26 cellular contexts compared by ENCODE assay signal in the genomic region with DNA sequence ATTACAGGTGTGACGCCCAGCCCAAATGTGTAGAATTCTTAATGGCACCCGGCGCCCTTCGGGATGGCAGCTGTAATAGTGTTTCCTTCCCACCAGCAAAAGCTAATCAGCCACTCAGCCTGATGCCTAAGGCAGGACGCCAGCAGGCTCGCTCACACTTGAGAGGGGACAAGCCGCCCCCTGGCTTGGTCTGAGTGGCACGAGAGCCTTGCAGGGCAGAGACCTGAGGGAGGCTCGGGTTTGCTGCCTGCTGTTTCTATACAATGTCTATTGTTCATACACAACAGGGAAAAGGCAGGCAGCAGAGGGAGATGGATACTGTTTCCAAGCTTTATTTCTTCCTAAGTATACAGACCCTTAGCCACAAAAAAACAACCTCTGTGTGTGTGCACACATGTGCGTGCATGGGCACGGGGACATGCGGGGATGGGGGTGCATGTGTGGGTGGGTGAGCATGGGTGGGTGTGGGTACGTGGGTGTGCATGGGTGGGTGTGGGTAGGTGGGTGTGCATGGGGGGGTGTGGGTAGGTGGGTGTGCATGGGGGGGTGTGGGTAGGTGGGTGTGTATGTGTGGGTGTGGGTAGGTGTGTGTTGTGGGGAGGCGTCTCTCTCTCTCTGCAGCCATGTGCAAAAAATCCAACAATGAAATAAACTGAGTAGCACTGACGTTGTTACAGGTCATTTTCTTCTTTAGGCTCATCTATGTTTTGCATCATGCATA. TPM values are rescaled to one million over a fixed set of nuclear protein-coding genes. Genes with fewer than 3 reads are reported as not detected.
DNase-seq lines count a peak whose midpoint lies in the region; ATAC-seq, FAIRE-seq and TF ChIP-seq lines count a peak whose summit lies in the region.
"Had no signal": no experiment of that assay in that cellular context is flagged by ENCODE, and none has a peak within 500 bp of the region (broad histone marks: within the 10 kb centered on the region; RNA-seq: fewer than 3 reads in every experiment).

No MANE protein-coding gene starts in this region.

- H2BK20ac ChIP-seq in H1 (ENCODE audit: low read length), result no peak overlapping the region

- WGBS in H1 (ENCODE audit: extremely low coverage in 1 of 2, insufficient coverage in 1 of 2, insufficient read length in 1 of 2, insufficient replicate concordance in 2 of 2, low coverage in 1 of 2, low lambda C conversion rate in 2 of 2, missing lambda C conversion rate in 1 of 2), 2 experiments, result 83% methylated on average over 14 of the region's 15 CpGs; no CpG with 5 or more reads in 1 of the 2 experiments
- 61 to 77% methylated on average over 15 of the region's 15 CpGs for WGBS in sigmoid colon, 2 donors

- no peak for TF ChIP-seq RAD21 in H1 (IDR thresholded peaks at IDR 0.05 in 1 of 2, conservative IDR thresholded peaks at IDR 0.05 in 1 of 2; ENCODE audit: low read depth in 2 of 2, low read length in 2 of 2)

- H3K79me1 ChIP-seq in H1 (ENCODE audit: low read depth, low read length), result no peaks in the 10 kb centered on the region

- TF ChIP-seq CTCF in H1 (IDR thresholded peaks at IDR 0.05; ENCODE audit: control extremely low read depth in 1 of 3, insufficient read depth in 1 of 3, low read depth in 1 of 3, low read length in 3 of 3) (no peak), osteoblast (IDR thresholded peaks at IDR 0.05; ENCODE audit: extremely low read depth, low read depth, low read length) (no peak), sigmoid colon (IDR thresholded peaks at IDR 0.05) (no peak), WERI-Rb-1 (IDR thresholded peaks at IDR 0.05; ENCODE audit: low read depth, low read length) (no peak)

- no peak overlapping the region for H3K9ac ChIP-seq in H1 (replicated peaks in 1 of 4; ENCODE audit: extremely low read depth in 1 of 4, low read depth in 3 of 4, low read length in 3 of 4)

- no peak overlapping the region for H2BK15ac ChIP-seq in H1 (ENCODE audit: low read length)

- no peak overlapping the region for H3K23ac ChIP-seq in H1 (ENCODE audit: insufficient read length)

- TF ChIP-seq POLR2A in H1 (IDR thresholded peaks at IDR 0.05; ENCODE audit: control extremely low read depth in 1 of 2, low read depth in 2 of 2, low read length in 2 of 2), result no peak
- TF ChIP-seq POLR2A in sigmoid colon (IDR thresholded peaks at IDR 0.05), result no peak

- H3K4me3 ChIP-seq in H1 (ENCODE audit: extremely low read depth in 1 of 4, insufficient read depth in 2 of 4, low read depth in 3 of 4, low read length in 4 of 4) (no peak overlapping the region), osteoblast (ENCODE audit: insufficient read depth, low read length) (no peak overlapping the region), sigmoid colon (no peak overlapping the region), WERI-Rb-1 (ENCODE audit: low read depth, low read length) (no peak overlapping the region)
- H3K4me3 ChIP-seq: left lung, Peyer's patch, testis had no signal

- H3K4me2 ChIP-seq in H1 (ENCODE audit: insufficient read depth in 1 of 2, low read depth in 2 of 2, low read length in 2 of 2), result peak overlapping the region; percentile 11 to 16; a peak in 1 of 4 replicates
- H3K4me2 ChIP-seq in osteoblast (ENCODE audit: insufficient read depth, low read length), result no peak overlapping the region

- H4K20me1 ChIP-seq in H1 (replicated peaks in 1 of 2; ENCODE audit: control insufficient read depth in 1 of 2, insufficient read depth in 2 of 2, low read length in 2 of 2) (no peaks in the 10 kb centered on the region), osteoblast (ENCODE audit: insufficient read depth, low read length) (no peaks in the 10 kb centered on the region)

- FAIRE-seq in H1 (lab: Jason Lieb, UNC), result no peak

- H3K23me2 ChIP-seq in H1 (ENCODE audit: low read depth, low read length), result no peaks in the 10 kb centered on the region; the same call in 1 of the 2 replicates

- H3K27ac ChIP-seq in H1 (ENCODE audit: low read depth, low read length) (no peak overlapping the region), osteoblast (ENCODE audit: low read depth, low read length) (no peak overlapping the region), sigmoid colon (no peak overlapping the region), WERI-Rb-1 (no peak overlapping the region)
- H3K27ac ChIP-seq: 22Rv1, left lung, Peyer's patch, testis had no signal

- H2AFZ ChIP-seq in H1 (ENCODE audit: low read length) (no peak overlapping the region), osteoblast (ENCODE audit: low read length) (no peak overlapping the region)

- H3K14ac ChIP-seq in H1 (ENCODE audit: insufficient read length), result no peak overlapping the region

- H3K9me3 ChIP-seq in H1 (ENCODE audit: insufficient read depth in 2 of 2, low read depth in 1 of 2, low read length in 1 of 2) (peaks cover 5 to 6% of the 10 kb centered on the region in 2 experiments; a peak in 1 of 4 replicates), osteoblast (ENCODE audit: low read depth, low read length) (peaks cover 9% of the 10 kb centered on the region), sigmoid colon (peaks cover 0 to 8% (median 0%) of the 10 kb centered on the region in 4 donors), WERI-Rb-1 (ENCODE audit: severe bottlenecking) (no peaks in the 10 kb centered on the region)
- H3K9me3 ChIP-seq: Peyer's patch, testis had no signal

- H3K79me2 ChIP-seq in H1 (ENCODE audit: control insufficient read depth in 1 of 2, insufficient read depth in 2 of 2, low read length in 2 of 2), result no peaks in the 10 kb centered on the region
- no peaks in the 10 kb centered on the region for H3K79me2 ChIP-seq in osteoblast (ENCODE audit: insufficient read depth, low read length)

- H3K56ac ChIP-seq in H1 (replicated peaks; ENCODE audit: insufficient read length, low read depth, low read length), result no peak overlapping the region

- TF ChIP-seq EP300 in H1 (IDR thresholded peaks at IDR 0.05; ENCODE audit: borderline replicate concordance in 1 of 2, low read depth in 2 of 2, low read length in 2 of 2), result no peak
- TF ChIP-seq EP300 in sigmoid colon (IDR thresholded peaks at IDR 0.05), result no peak

- POLR2A ChIA-PET in H1 (lab: Charles Lee; ENCODE audit: partially characterized antibody), result no interaction called here

- no peak overlapping the region for H2AK5ac ChIP-seq in H1 (ENCODE audit: low read depth, low read length)

- H2BK12ac ChIP-seq in H1 (ENCODE audit: low read depth, low read length), result no peak overlapping the region

- H3K4me1 ChIP-seq in H1 (replicated peaks in 1 of 4; ENCODE audit: control insufficient read depth in 3 of 4, insufficient read depth in 4 of 4, low read length in 3 of 4) (peaks cover 0 to 8% (median 0%) of the 10 kb centered on the region in 4 experiments; a peak in 2 of 7 replicates), osteoblast (ENCODE audit: insufficient read depth, low read length) (no peaks in the 10 kb centered on the region), sigmoid colon (no peaks in the 10 kb centered on the region)
- H3K4me1 ChIP-seq: left lung, Peyer's patch, testis had no signal

- no peak for ATAC-seq in sciatic nerve
- ATAC-seq: activated naive CD8-positive, alpha-beta T cell treated with anti-CD3 and anti-CD28 coated beads, Interleukin-2, amount 50 U/mL, for 24 hours; HCT116; left lung had no signal

- H4K91ac ChIP-seq in H1 (replicated peaks; ENCODE audit: insufficient read length, low read length), result no peak overlapping the region

- no peak overlapping the region for H2BK120ac ChIP-seq in H1 (replicated peaks; ENCODE audit: low read depth, low read length)

- no peak overlapping the region for H4K8ac ChIP-seq in H1 (ENCODE audit: extremely low read depth, insufficient read depth, low read length)

- H2BK5ac ChIP-seq in H1 (ENCODE audit: low read depth, low read length), result no peak overlapping the region

- DNase-seq in DMS79 treated with DMSO at 0.1 percent for 48 hours (lab: John Stamatoyannopoulos, UW), result peak; percentile 7
- DNase-seq in DMS79 (lab: John Stamatoyannopoulos, UW), result no peak
- peak; percentile 47 for DNase-seq in NCI-H2107 (lab: John Stamatoyannopoulos, UW)
- no peak for DNase-seq in H1 (ENCODE audit: low read depth in 1 of 2, low spot score in 2 of 2)
- DNase-seq in osteoblast (ENCODE audit: insufficient read length, low spot score, missing footprints), result peak; percentile 75
- DNase-seq in sigmoid colon, result no peak
- DNase-seq in sciatic nerve (ENCODE audit: low spot score), result no peak
- no peak for DNase-seq in WERI-Rb-1
- DNase-seq: activated CD4-positive, alpha-beta T cell treated with anti-CD3 and anti-CD28 coated beads, Interleukin-2, amount 50 U/mL, for 4 hours; activated CD8-positive, alpha-beta memory T cell treated with anti-CD3 and anti-CD28 coated beads, Interleukin-2, amount 50 U/mL, for 4 hours; activated effector memory CD4-positive, alpha-beta T cell treated with Interleukin-2 at 50 U/mL for 16 hours; activated naive CD8-positive, alpha-beta T cell treated with anti-CD3 and anti-CD28 coated beads, Interleukin-2, amount 50 U/mL, for 24 hours; CD4-positive, alpha-beta T cell; immature natural killer cell; Karpas-422; Peyer's patch; stimulated activated CD4-positive, alpha-beta T cell treated with anti-CD3 and anti-CD28 coated beads, Interleukin-2, amount 100 ng/mL, for 24 hours; testis had no signal

- no peak overlapping the region; the same call in 1 of the 2 replicates for H3K18ac ChIP-seq in H1 (ENCODE audit: extremely low read depth, low read length)

- H3K4ac ChIP-seq in H1 (replicated peaks; ENCODE audit: insufficient read length, low read depth, low read length), result no peak overlapping the region

- H3K27me3 ChIP-seq in H1 (replicated peaks in 1 of 4; ENCODE audit: control insufficient read depth in 3 of 4, extremely low read depth in 1 of 4, insufficient read depth in 3 of 4, low read length in 3 of 4) (0 out of 7 replicates have a peak, but pooled peaks cover 0 to 2% (median 0%) of the 10 kb centered on the region in 4 experiments), osteoblast (ENCODE audit: insufficient read depth, low read length) (peaks cover 10% of the 10 kb centered on the region), sigmoid colon (peaks cover 0 to 10% (median 0%) of the 10 kb centered on the region in 3 donors), WERI-Rb-1 (ENCODE audit: insufficient read depth, low read depth, severe bottlenecking) (no peaks in the 10 kb centered on the region)
- H3K27me3 ChIP-seq: Peyer's patch, testis had no signal

- no peaks in the 10 kb centered on the region for H3K36me3 ChIP-seq in H1 (ENCODE audit: control insufficient read depth in 2 of 4, insufficient read depth in 4 of 4, low read length in 3 of 4)
- H3K36me3 ChIP-seq in osteoblast (ENCODE audit: insufficient read depth, low read length), result no peaks in the 10 kb centered on the region
- H3K36me3 ChIP-seq in sigmoid colon, result no peaks in the 10 kb centered on the region
- no peaks in the 10 kb centered on the region for H3K36me3 ChIP-seq in WERI-Rb-1
- H3K36me3 ChIP-seq: left lung, Peyer's patch had no signal

- no peak overlapping the region for H4K5ac ChIP-seq in H1 (ENCODE audit: insufficient read length, low read depth, low read length)

- CTCF ChIA-PET in H1 (lab: Charles Lee; ENCODE audit: partially characterized antibody), result interaction anchor here (0.6 to 2.0 kb wide), 5 partner anchors 9 to 141 kb away, joined by 3 to 9 read pairs (median 4); no protein-coding TSS in a partner anchor

- intact Hi-C loops in sigmoid colon (cut with DNase I) (no loop called here), sciatic nerve (cut with DNase I) (no loop called here)

RNA-seq across cellular contexts. Expression of a gene that starts 10.0 kb away (rescaled TPM):
- not detected in 2 replicates for total RNA-seq in H1 (2021; fragmentation: NEBNext Ultra II Directional; extraction: Animal tissue kit (Norgen Biotek cat#: 25700))
- 0.08 TPM in 1 of 2 replicates, not detected in the other for polyA plus RNA-seq in H1 (2011; rRNA removed)
- not detected for polyA plus RNA-seq in H1 (2011; cell fraction: cytosol; rRNA removed)
- not detected for polyA plus RNA-seq in H1 (2011; cell fraction: nucleus; rRNA removed)
- polyA plus RNA-seq in H1 (2012, experiment 1 of 2), result not detected in 4 replicates
- not detected for polyA plus RNA-seq in H1 (2012, experiment 2 of 2)
- not detected for polyA plus RNA-seq in H1 (2013, experiment 1 of 2)
- 0.15 TPM for polyA plus RNA-seq in H1 (2013, experiment 2 of 2)
- polyA minus RNA-seq in H1 (2011; rRNA and poly(A)+ RNA removed), result not detected in 2 replicates
- not detected for polyA minus RNA-seq in H1 (2011; cell fraction: cytosol; rRNA and poly(A)+ RNA removed)
- polyA minus RNA-seq in H1 (2011; cell fraction: nucleus; rRNA and poly(A)+ RNA removed), result not detected
- not detected in 2 replicates for total RNA-seq in osteoblast
- total RNA-seq in sigmoid colon, result not detected
- polyA plus RNA-seq in sigmoid colon, result not detected
- not detected for total RNA-seq in sciatic nerve
- total RNA-seq: CD4-positive, alpha-beta T cell; chondrocyte; epithelial cell of proximal tubule; fibroblast of villous mesenchyme; Peyer's patch; posterior vena cava; skeletal muscle tissue had no signal
- polyA plus RNA-seq: immature natural killer cell had no signal

Comparison
In these comparisons a context has a peak if more than half of its experiments do, and no peak if none do; other contexts are left out.
1. DNase-seq: peak in DMS79 treated with DMSO at 0.1 percent for 48 hours (single experiment), NCI-H2107 (single experiment) and osteoblast (single experiment); none in DMS79 (single experiment), H1 (0 of 2), sigmoid colon (single experiment), sciatic nerve (single experiment) and WERI-Rb-1 (single experiment).